Comparison of ENCODE assay signal across 1 cellular context in genomic region chr15:101172421-101173097, GRCh38.
TF ChIP-seq lines count a peak whose summit lies in the region.

No MANE protein-coding gene starts in this region.

TF ChIP-seq in SK-N-SH treated with all-trans-retinoic acid at 6 μM for 48 hours, 23 proteins besides CTCF, POLR2A, EP300 and RAD21 (continued from another document):
- TF ChIP-seq PATZ1 (CRISPR knock-in tag; IDR thresholded peaks at IDR 0.05; ENCODE audit: borderline replicate concordance) (no peak), ZFP30 (CRISPR knock-in tag; IDR thresholded peaks at IDR 0.05) (no peak), ZNF565 (CRISPR knock-in tag; conservative IDR thresholded peaks at IDR 0.05; ENCODE audit: low read depth) (no peak), SNAI2 (CRISPR knock-in tag; IDR thresholded peaks at IDR 0.05) (no peak)
TF ChIP-seq in SK-N-SH treated with all-trans-retinoic acid at 6 μM for 48 hours: peak in this region for 0.
